Comparison of ENCODE assay signal across 18 cellular contexts in genomic region chr1:178048426-178048825, GRCh38. TPM values are rescaled to one million over a fixed set of nuclear protein-coding genes. Genes with fewer than 3 reads are reported as not detected.
"Had no signal": no experiment of that assay in that cellular context is flagged by ENCODE, and none has a peak within 500 bp of the region (broad histone marks: within the 10 kb centered on the region; RNA-seq: fewer than 3 reads in every experiment).

No MANE protein-coding gene starts in this region.

- H3K27ac Mint-ChIP-seq: activated naive CD4-positive, alpha-beta T cell treated with anti-CD3 and anti-CD28 coated beads for 36 hours; activated naive CD8-positive, alpha-beta T cell treated with anti-CD3 and anti-CD28 coated beads, Interleukin-2, amount 50 U/mL, for 24 hours; activated T-helper 2 cell treated with anti-CD3 and anti-CD28 coated beads, Interferon-gamma antibody, Interleukin-2, Interleukin-4, amounts not matched to agents 10 μg/mL and 5 μg/mL and 100 μg/mL, durations not matched to agents 14 hours and 24 hours and 36 hours; dendritic cell treated with granulocyte-macrophage colony-stimulating factor and Interleukin-4, amounts not matched to agents 40 ng/mL and 50 ng/mL, for 4 days; natural killer cell; stimulated activated naive CD8-positive, alpha-beta T cell treated with anti-CD3 and anti-CD28 coated beads, Interleukin-15, Interleukin-2, amounts not matched to agents 100 ng/mL and 50 ng/mL, for 24 hours; T-helper 1 cell treated with Interleukin-12 subunit alpha and Interleukin-12 subunit beta and Interleukin-4 antibody, amounts not matched to agents 30 μg/mL and 1 μg/mL, for 36 hours had no signal

- H3K27ac ChIP-seq: ascending aorta, breast epithelium, left ventricle myocardium inferior, right atrium auricular region, testis, upper lobe of right lung, WERI-Rb-1 had no signal

- H3K4me1 Mint-ChIP-seq: activated naive CD8-positive, alpha-beta T cell treated with anti-CD3 and anti-CD28 coated beads, Interleukin-2, amount 50 U/mL, for 24 hours; natural killer cell had no signal

- H3K27me3 ChIP-seq: ascending aorta, breast epithelium, right atrium auricular region, testis, upper lobe of right lung had no signal

- H3K36me3 ChIP-seq: ascending aorta, breast epithelium, left ventricle myocardium inferior, right atrium auricular region, upper lobe of right lung, WERI-Rb-1 had no signal

- DNase-seq: activated CD4-positive, alpha-beta T cell treated with anti-CD3 and anti-CD28 coated beads, Interleukin-2, amount 50 U/mL, for 48 hours; activated naive CD4-positive, alpha-beta T cell treated with anti-CD3 and anti-CD28 coated beads for 36 hours; activated naive CD8-positive, alpha-beta T cell treated with anti-CD3 and anti-CD28 coated beads, Interleukin-2, amount 50 U/mL, for 24 hours; hippocampal formation; left ventricle myocardium inferior; mesendoderm; natural killer cell; posterior cingulate gyrus; testis; upper lobe of right lung; WERI-Rb-1 had no signal

- ATAC-seq: activated naive CD8-positive, alpha-beta T cell treated with anti-CD3 and anti-CD28 coated beads, Interleukin-2, amount 50 U/mL, for 24 hours; natural killer cell; upper lobe of right lung had no signal

- H3K36me3 Mint-ChIP-seq: natural killer cell had no signal

- H3K9me3 Mint-ChIP-seq: activated naive CD4-positive, alpha-beta T cell treated with anti-CD3 and anti-CD28 coated beads for 36 hours; activated naive CD8-positive, alpha-beta T cell treated with anti-CD3 and anti-CD28 coated beads, Interleukin-2, amount 50 U/mL, for 24 hours; activated T-helper 2 cell treated with anti-CD3 and anti-CD28 coated beads, Interferon-gamma antibody, Interleukin-2, Interleukin-4, amounts not matched to agents 10 μg/mL and 5 μg/mL and 100 μg/mL, durations not matched to agents 14 hours and 24 hours and 36 hours; dendritic cell treated with granulocyte-macrophage colony-stimulating factor and Interleukin-4, amounts not matched to agents 40 ng/mL and 50 ng/mL, for 4 days; T-helper 1 cell treated with Interleukin-12 subunit alpha and Interleukin-12 subunit beta and Interleukin-4 antibody, amounts not matched to agents 30 μg/mL and 1 μg/mL, for 36 hours had no signal

- H3K27me3 Mint-ChIP-seq: activated naive CD8-positive, alpha-beta T cell treated with anti-CD3 and anti-CD28 coated beads, Interleukin-2, amount 50 U/mL, for 24 hours; stimulated activated naive CD8-positive, alpha-beta T cell treated with anti-CD3 and anti-CD28 coated beads, Interleukin-15, Interleukin-2, amounts not matched to agents 100 ng/mL and 50 ng/mL, for 24 hours had no signal

- H3K4me1 ChIP-seq: ascending aorta, breast epithelium had no signal

- H3K4me3 ChIP-seq: ascending aorta, breast epithelium, left ventricle myocardium inferior, right atrium auricular region, testis, upper lobe of right lung had no signal

- H3K4me3 Mint-ChIP-seq: activated naive CD4-positive, alpha-beta T cell treated with anti-CD3 and anti-CD28 coated beads for 36 hours; activated naive CD8-positive, alpha-beta T cell treated with anti-CD3 and anti-CD28 coated beads, Interleukin-2, amount 50 U/mL, for 24 hours; dendritic cell treated with granulocyte-macrophage colony-stimulating factor and Interleukin-4, amounts not matched to agents 40 ng/mL and 50 ng/mL, for 4 days; natural killer cell; stimulated activated naive CD8-positive, alpha-beta T cell treated with anti-CD3 and anti-CD28 coated beads, Interleukin-15, Interleukin-2, amounts not matched to agents 100 ng/mL and 50 ng/mL, for 24 hours; T-helper 1 cell treated with Interleukin-12 subunit alpha and Interleukin-12 subunit beta and Interleukin-4 antibody, amounts not matched to agents 30 μg/mL and 1 μg/mL, for 36 hours had no signal

- H3K9me3 ChIP-seq: ascending aorta, breast epithelium, left ventricle myocardium inferior, right atrium auricular region, testis, upper lobe of right lung had no signal

RNA-seq across cellular contexts. Expression of gene RASAL2, which starts 45.5 kb away (rescaled TPM):
- total RNA-seq: activated naive CD4-positive, alpha-beta T cell treated with anti-CD3 and anti-CD28 coated beads for 36 hours had no signal
